ENCODE assay signal across 8 cellular contexts in the genomic region with DNA sequence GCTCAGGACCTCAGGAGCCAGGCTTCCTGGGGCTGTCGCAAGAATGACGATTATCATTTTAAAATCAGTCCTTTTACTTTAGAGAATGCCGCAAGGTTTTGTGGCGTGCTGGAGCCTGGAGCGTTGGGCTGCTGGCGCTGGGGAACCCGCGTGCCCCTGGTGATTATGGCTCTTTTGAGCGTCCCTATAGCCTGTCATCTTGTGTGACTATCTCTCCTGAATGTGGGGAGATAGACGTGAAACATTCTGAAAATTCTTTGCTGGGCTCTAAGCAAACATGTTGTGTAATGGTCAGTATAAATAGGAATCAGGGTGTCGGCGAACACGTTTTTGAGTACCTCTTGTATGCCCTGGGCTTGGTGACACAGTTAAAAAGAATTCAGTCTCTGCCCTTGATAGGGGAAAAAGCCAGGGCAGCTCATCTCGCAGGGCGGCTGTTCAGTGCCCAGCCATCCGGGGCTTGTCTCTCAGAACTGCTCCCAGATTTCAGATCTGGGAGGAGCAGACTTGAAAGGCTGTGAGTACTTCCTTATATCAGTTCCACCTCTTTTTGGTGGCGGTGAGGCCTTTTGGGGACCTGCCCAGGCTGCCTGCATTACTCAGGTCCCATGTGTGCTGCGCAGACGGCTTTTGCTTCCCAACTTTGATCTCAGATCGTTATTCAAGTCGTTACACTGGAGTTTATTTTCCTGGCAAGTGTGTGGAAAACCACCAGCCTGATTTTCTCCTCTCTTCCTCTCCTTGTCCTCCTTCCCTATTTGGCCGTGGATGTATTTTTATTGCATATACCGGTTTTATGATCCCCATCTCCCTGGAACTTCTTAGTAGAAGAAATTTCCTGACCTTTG. TPM values are rescaled to one million over a fixed set of nuclear protein-coding genes. Genes with fewer than 3 reads are reported as not detected.
DNase-seq lines count a peak whose midpoint lies in the region; TF ChIP-seq lines count a peak whose summit lies in the region.

No MANE protein-coding gene starts in this region.

- CTCF ChIA-PET in MCF 10A (lab: Yijun Ruan, JAX), result interaction anchor here (0.6 to 2.1 kb wide), 2 partner anchors 11 to 97 kb away, joined by 3 to 12 read pairs; no protein-coding TSS in a partner anchor

- H3K27me3 Mint-ChIP-seq in MCF 10A (ENCODE audit: insufficient read depth, unreplicated experiment), result no peaks in the 10 kb centered on the region

- H3K36me3 Mint-ChIP-seq in MCF 10A (ENCODE audit: insufficient read depth, unreplicated experiment), result peaks cover 23% of the 10 kb centered on the region

- TF ChIP-seq CTCF in MCF 10A (IDR thresholded peaks at IDR 0.05; ENCODE audit: unreplicated experiment), result no peak

- BruUV-seq in MCF 10A (replicated peaks; lab: Mats Ljungman, UMichigan), result TSS peak; percentile 84

- intact Hi-C loops in MCF 10A (cut with micrococcal nuclease), result loop anchor here (2.0 kb wide), 1 partner anchor 45 kb away; a partner anchor contains a TSS

- peak; percentile 80 for DNase-seq in activated effector memory CD4-positive, alpha-beta T cell treated with anti-CD3 and anti-CD28 coated beads, Interleukin-2, amount 50 U/mL, for 16 hours
- DNase-seq in activated effector memory CD4-positive, alpha-beta T cell treated with Interleukin-2 at 50 U/mL for 16 hours, result no peak
- DNase-seq in HT-29 (ENCODE audit: low spot score), result peak; percentile 88
- peak; percentile 58 for DNase-seq in T follicular helper cell (ENCODE audit: low read depth)
- DNase-seq in MCF 10A (ENCODE audit: unreplicated experiment), result peak; percentile 78
- DNase-seq in iPS-NIHi7 (ENCODE audit: extremely low spot score), result peak; percentile 53
- peak; percentile 43 for DNase-seq in stimulated activated CD4-positive, alpha-beta T cell treated with anti-CD3 and anti-CD28 coated beads, Interleukin-12 subunit alpha, Interleukin-12 subunit beta, amount 100 ng/mL, for 4 hours
- DNase-seq in NCI-H446 (lab: John Stamatoyannopoulos, UW), result no peak

- H3K27ac Mint-ChIP-seq in MCF 10A (ENCODE audit: low read depth, unreplicated experiment), result peak overlapping the region; percentile 92

- POLR2A ChIA-PET in MCF 10A (lab: Yijun Ruan, JAX), result interaction anchor here (0.5 to 3.9 kb wide), 10 partner anchors 10 to 69 kb away, joined by 3 to 42 read pairs (median 6); a partner anchor contains a TSS

- peaks cover 22% of the 10 kb centered on the region for H3K4me1 Mint-ChIP-seq in MCF 10A (ENCODE audit: insufficient read depth, unreplicated experiment)

- peak overlapping the region; percentile 97 for H3K4me3 Mint-ChIP-seq in MCF 10A (ENCODE audit: unreplicated experiment)

- no peaks in the 10 kb centered on the region for H3K9me3 Mint-ChIP-seq in MCF 10A (ENCODE audit: unreplicated experiment)

RNA-seq across cellular contexts. Expression of a gene that starts 1.0 kb away (rescaled TPM):
- total RNA-seq in HT-29 (2014; rRNA removed; shearing (Covaris generic)), result 43.2 and 53.7 TPM in 2 replicates
- 45.3 and 61.0 TPM in 2 replicates for total RNA-seq in MCF 10A (2022)

RNA-seq across cellular contexts. Expression of a gene that starts 20.1 kb away (rescaled TPM):
- total RNA-seq in HT-29 (2014; rRNA removed; shearing (Covaris generic)), result 15.9 and 18.6 TPM in 2 replicates
- 4.6 and 6.4 TPM in 2 replicates for total RNA-seq in MCF 10A (2022)

RNA-seq across cellular contexts. Expression of a gene that starts 29.4 kb away (rescaled TPM):
- 104 and 122 TPM in 2 replicates for total RNA-seq in HT-29 (2014; rRNA removed; shearing (Covaris generic))
- 42.7 and 48.8 TPM in 2 replicates for total RNA-seq in MCF 10A (2022)

RNA-seq across cellular contexts. Expression of a gene that starts 45.4 kb away (rescaled TPM):
- total RNA-seq in HT-29 (2014; rRNA removed; shearing (Covaris generic)), result 15.0 and 22.2 TPM in 2 replicates
- total RNA-seq in MCF 10A (2022), result 19.4 and 20.4 TPM in 2 replicates

RNA-seq across cellular contexts. Expression of a gene that starts 45.5 kb away (rescaled TPM):
- 36.3 and 50.6 TPM in 2 replicates for total RNA-seq in HT-29 (2014; rRNA removed; shearing (Covaris generic))
- 28.0 and 33.2 TPM in 2 replicates for total RNA-seq in MCF 10A (2022)

Comparison
In these comparisons a context has a peak if more than half of its experiments do, and no peak if none do; other contexts are left out.
1. DNase-seq: peak in activated effector memory CD4-positive, alpha-beta T cell treated with anti-CD3 and anti-CD28 coated beads, Interleukin-2, amount 50 U/mL, for 16 hours (single experiment), HT-29 (single experiment), T follicular helper cell (single experiment), MCF 10A (single experiment), iPS-NIHi7 (single experiment) and stimulated activated CD4-positive, alpha-beta T cell treated with anti-CD3 and anti-CD28 coated beads, Interleukin-12 subunit alpha, Interleukin-12 subunit beta, amount 100 ng/mL, for 4 hours (single experiment); none in activated effector memory CD4-positive, alpha-beta T cell treated with Interleukin-2 at 50 U/mL for 16 hours (single experiment) and NCI-H446 (0 of 2).